1 cellular context compared by ENCODE assay signal in genomic region chr20:1953616-1954015, GRCh38.
TF ChIP-seq lines count a peak whose summit lies in the region.

No MANE protein-coding gene starts in this region.

TF ChIP-seq in GM12878, 131 proteins besides CTCF, POLR2A, EP300 and RAD21:
- TF ChIP-seq CUX1 (IDR thresholded peaks at IDR 0.05; ENCODE audit: insufficient replicate concordance, low read depth, low read length) (no peak), EED (IDR thresholded peaks at IDR 0.05; ENCODE audit: low read depth) (no peak), NR2C1 (IDR thresholded peaks at IDR 0.05) (no peak), ZBTB11 (CRISPR knock-in tag; IDR thresholded peaks at IDR 0.05) (no peak), YY1 (IDR thresholded peaks at IDR 0.05; ENCODE audit: low read depth, low read length) (no peak), ZBTB40 (IDR thresholded peaks at IDR 0.05; ENCODE audit: borderline replicate concordance) (no peak), EZH2 (IDR thresholded peaks at IDR 0.05; ENCODE audit: borderline replicate concordance, control insufficient read depth, low read depth, low read length) (no peak), IRF3 (IDR thresholded peaks at IDR 0.05) (no peak), MLLT1 (IDR thresholded peaks at IDR 0.05) (no peak), TAF1 (IDR thresholded peaks at IDR 0.05; ENCODE audit: borderline replicate concordance, low read depth, low read length) (no peak), SUPT20H (IDR thresholded peaks at IDR 0.05; ENCODE audit: borderline replicate concordance, control insufficient read depth, low read depth, low read length) (no peak), STAT1 (conservative IDR thresholded peaks at IDR 0.05) (no peak), NR2F1 (conservative IDR thresholded peaks at IDR 0.05) (no peak), PKNOX1 (IDR thresholded peaks at IDR 0.05) (no peak), ETV6 (conservative IDR thresholded peaks at IDR 0.05 in 1 of 2, IDR thresholded peaks at IDR 0.05 in 1 of 2; ENCODE audit: borderline replicate concordance in 1 of 2, low read depth in 1 of 2) (no peak), ESRRA (IDR thresholded peaks at IDR 0.05; ENCODE audit: low read length) (no peak)
